7 cellular contexts compared by ENCODE assay signal in the genomic region with DNA sequence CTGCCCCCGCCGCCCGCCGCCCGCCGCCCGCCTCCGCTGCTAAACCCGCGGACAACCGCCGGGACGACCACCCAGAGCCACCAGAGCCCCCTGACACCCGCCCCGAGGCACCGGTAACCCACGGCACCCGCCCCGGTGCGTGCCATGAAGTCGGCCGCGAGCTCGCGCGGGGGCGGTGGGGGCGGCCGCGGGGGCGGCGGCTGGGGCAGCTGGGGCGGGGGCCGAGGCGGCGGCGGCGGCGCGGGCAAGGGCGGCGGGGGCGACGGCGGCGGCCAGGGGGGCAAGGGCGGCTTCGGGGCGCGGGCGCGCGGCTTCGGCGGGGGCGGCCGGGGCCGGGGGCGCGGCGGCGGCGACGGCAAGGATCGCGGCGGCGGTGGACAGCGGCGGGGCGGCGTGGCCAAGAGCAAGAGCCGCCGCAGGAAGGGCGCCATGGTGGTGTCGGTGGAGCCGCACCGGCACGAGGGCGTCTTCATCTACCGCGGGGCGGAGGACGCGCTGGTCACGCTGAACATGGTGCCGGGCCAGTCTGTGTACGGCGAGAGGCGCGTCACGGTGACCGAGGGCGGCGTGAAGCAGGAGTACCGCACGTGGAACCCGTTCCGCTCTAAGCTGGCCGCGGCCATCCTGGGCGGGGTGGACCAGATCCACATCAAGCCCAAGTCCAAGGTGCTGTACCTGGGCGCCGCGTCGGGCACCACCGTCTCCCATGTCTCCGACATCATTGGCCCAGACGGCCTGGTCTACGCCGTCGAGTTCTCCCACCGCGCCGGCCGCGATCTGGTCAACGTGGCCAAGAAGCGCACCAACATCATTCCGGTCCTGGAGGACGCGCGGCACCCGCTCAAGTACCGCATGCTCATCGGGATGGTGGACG. TPM values are rescaled to one million over a fixed set of nuclear protein-coding genes. Genes with fewer than 3 reads are reported as not detected.
DNase-seq lines count a peak whose midpoint lies in the region; ATAC-seq and TF ChIP-seq lines count a peak whose summit lies in the region.

No MANE protein-coding gene starts in this region.

- H3K27ac Mint-ChIP-seq in T-helper 17 cell: no peak overlapping the region

- H3K36me3 ChIP-seq in rectal smooth muscle tissue (ENCODE audit: control insufficient read depth, insufficient read depth, low read length): no peaks in the 10 kb centered on the region

- TF ChIP-seq CTCF in fibroblast of mammary gland (conservative IDR thresholded peaks at IDR 0.05; ENCODE audit: control insufficient read depth, insufficient read depth, low read depth, low read length): no peak

- no peak overlapping the region for H3K27ac ChIP-seq in rectal smooth muscle tissue (ENCODE audit: low read depth, low read length)

- H3K9ac ChIP-seq in rectal smooth muscle tissue (ENCODE audit: low read length): no peak overlapping the region

- in situ Hi-C loops in G401 (cut with HindIII; ENCODE audit: low sequenced_read_pairs): no loop called here

- peaks cover 7% of the 10 kb centered on the region for H3K4me1 Mint-ChIP-seq in T-helper 17 cell

- peaks cover 13% of the 10 kb centered on the region for H3K27me3 ChIP-seq in rectal smooth muscle tissue (ENCODE audit: control insufficient read depth, insufficient read depth, low read length)

- peaks cover 5% of the 10 kb centered on the region for H3K36me3 Mint-ChIP-seq in T-helper 17 cell (ENCODE audit: low read depth)

- peak overlapping the region; percentile 2 for H3K4me3 ChIP-seq in fibroblast of mammary gland (ENCODE audit: control insufficient read depth, low read depth, low read length)
- H3K4me3 ChIP-seq in rectal smooth muscle tissue (ENCODE audit: low read length): peak overlapping the region; percentile 55

- no peaks in the 10 kb centered on the region for H3K9me3 ChIP-seq in T-helper 17 cell (ENCODE audit: control insufficient read depth, low read length, poor library complexity, severe bottlenecking)

- no peak for ATAC-seq in T-helper 17 cell
- no peak for ATAC-seq in left lobe of liver
- ATAC-seq in GM19324 (IDR thresholded peaks at IDR 0.05; ENCODE audit: low FRiP score, unreplicated experiment): no peak

- H3K27me3 Mint-ChIP-seq in T-helper 17 cell: peaks cover 41% of the 10 kb centered on the region

- H3K4me3 Mint-ChIP-seq in T-helper 17 cell: peak overlapping the region; percentile 71

- H3K4me1 ChIP-seq in rectal smooth muscle tissue (ENCODE audit: control insufficient read depth, insufficient read depth, low read length): no peaks in the 10 kb centered on the region

- DNase-seq in G401 (ENCODE audit: low spot score): peak; percentile 26
- DNase-seq in T-helper 17 cell: no peak
- DNase-seq in fibroblast of mammary gland (ENCODE audit: low read depth): no peak
- no peak for DNase-seq in putamen (ENCODE audit: low spot score)
- DNase-seq in left lobe of liver (ENCODE audit: low spot score): no peak

RNA-seq across cellular contexts. Expression of gene FBLL1, which starts 0.5 kb away (rescaled TPM):
- total RNA-seq in G401 (2014; rRNA removed; shearing (Covaris generic)): not detected in 2 replicates
- total RNA-seq in T-helper 17 cell (not detected), left lobe of liver (0.15 TPM)

RNA-seq across cellular contexts. Expression of gene RARS1, which starts 43.3 kb away (rescaled TPM):
- 171 and 222 TPM in 2 replicates for total RNA-seq in G401 (2014; rRNA removed; shearing (Covaris generic))
- 10 to 100 TPM; 49.8 to 57.0 TPM for total RNA-seq in T-helper 17 cell
- 26.6 TPM for total RNA-seq in left lobe of liver

RNA-seq across cellular contexts. Expression of gene PANK3, which starts 49.6 kb away (rescaled TPM):
- total RNA-seq in G401 (2014; rRNA removed; shearing (Covaris generic)): 30.7 and 44.6 TPM in 2 replicates
- 10 to 100 TPM; 30.2 to 39.2 TPM for total RNA-seq in T-helper 17 cell
- total RNA-seq in left lobe of liver: 41.3 TPM
